4 cellular contexts compared by ENCODE assay signal in genomic region chr6:163087981-163088380, GRCh38.
"Had no signal": no experiment of that assay in that cellular context is flagged by ENCODE, and none has a peak within 500 bp of the region (broad histone marks: within the 10 kb centered on the region; RNA-seq: fewer than 3 reads in every experiment).

No MANE protein-coding gene starts in this region.

- H3K4me3 ChIP-seq: GM23338 had no signal

- DNase-seq: H9, HCEC 1CT, IMR-90 had no signal

- ATAC-seq: GM23338 had no signal
